ENCODE assay signal across 25 cellular contexts in genomic region chr5:2471152-2471879, GRCh38.
"Had no signal": no experiment of that assay in that cellular context is flagged by ENCODE, and none has a peak within 500 bp of the region (broad histone marks: within the 10 kb centered on the region; RNA-seq: fewer than 3 reads in every experiment).

No MANE protein-coding gene starts in this region.

- H3K9me3 Mint-ChIP-seq: natural killer cell, nephron had no signal

- DNase-seq: naive thymus-derived CD4-positive, alpha-beta T cell; natural killer cell; occipital lobe; pancreas; psoas muscle; right cardiac atrium; right lobe of liver; sigmoid colon; small intestine; stimulated activated CD4-positive, alpha-beta T cell treated with anti-CD3 and anti-CD28 coated beads, Interleukin-15, amount 100 ng/mL, for 24 hours; stimulated activated CD4-positive, alpha-beta T cell treated with anti-CD3 and anti-CD28 coated beads, Interleukin-2, amount 100 ng/mL, for 24 hours; stimulated activated CD4-positive, alpha-beta T cell treated with anti-CD3 and anti-CD28 coated beads, Interleukin-2, amount 100 ng/mL, for 48 hours; stimulated activated CD4-positive, alpha-beta T cell treated with anti-CD3 and anti-CD28 coated beads, Interleukin-4, amount 100 ng/mL, for 24 hours; stimulated activated naive B cell treated with anti-CD40 and anti-IgM and Interleukin-4, amounts not matched to agents 10 μg/mL and 1 μg/mL and 100 μg/mL, for 72 hours; stimulated activated naive CD4-positive, alpha-beta T cell treated with Interleukin-2 at 50 U/mL for 16 hours; stomach; thyroid gland; trophoblast cell; upper lobe of left lung; uterus had no signal

- H3K4me3 Mint-ChIP-seq: naive thymus-derived CD4-positive, alpha-beta T cell; natural killer cell; nephron; neural progenitor cell; stimulated activated effector memory CD8-positive, alpha-beta T cell treated with anti-CD3 and anti-CD28 coated beads, Interleukin-12 subunit alpha, Interleukin-12 subunit beta, amount 100 ng/mL, for 72 hours; stimulated activated naive B cell treated with anti-CD40 and anti-IgM and Interleukin-4, amounts not matched to agents 10 μg/mL and 1 μg/mL and 100 μg/mL, for 72 hours; stimulated activated naive CD8-positive, alpha-beta T cell treated with anti-CD3 and anti-CD28 coated beads, Interleukin-15, Interleukin-2, amounts not matched to agents 100 ng/mL and 50 ng/mL, for 24 hours had no signal

- H3K27ac Mint-ChIP-seq: naive thymus-derived CD4-positive, alpha-beta T cell; natural killer cell; nephron; neural progenitor cell; progenitor cell of endocrine pancreas; stimulated activated effector memory CD8-positive, alpha-beta T cell treated with anti-CD3 and anti-CD28 coated beads, Interleukin-12 subunit alpha, Interleukin-12 subunit beta, amount 100 ng/mL, for 72 hours; stimulated activated naive B cell treated with anti-CD40 and anti-IgM and Interleukin-4, amounts not matched to agents 10 μg/mL and 1 μg/mL and 100 μg/mL, for 72 hours; stimulated activated naive CD8-positive, alpha-beta T cell treated with anti-CD3 and anti-CD28 coated beads, Interleukin-15, Interleukin-2, amounts not matched to agents 100 ng/mL and 50 ng/mL, for 24 hours had no signal

- H3K36me3 Mint-ChIP-seq: naive thymus-derived CD4-positive, alpha-beta T cell; natural killer cell; stimulated activated effector memory CD8-positive, alpha-beta T cell treated with anti-CD3 and anti-CD28 coated beads, Interleukin-12 subunit alpha, Interleukin-12 subunit beta, amount 100 ng/mL, for 72 hours; stimulated activated naive B cell treated with anti-CD40 and anti-IgM and Interleukin-4, amounts not matched to agents 10 μg/mL and 1 μg/mL and 100 μg/mL, for 72 hours had no signal

- H3K27me3 Mint-ChIP-seq: stimulated activated naive B cell treated with anti-CD40 and anti-IgM and Interleukin-4, amounts not matched to agents 10 μg/mL and 1 μg/mL and 100 μg/mL, for 72 hours; stimulated activated naive CD8-positive, alpha-beta T cell treated with anti-CD3 and anti-CD28 coated beads, Interleukin-15, Interleukin-2, amounts not matched to agents 100 ng/mL and 50 ng/mL, for 24 hours had no signal

- ATAC-seq: naive thymus-derived CD4-positive, alpha-beta T cell; natural killer cell; pancreas; psoas muscle; right cardiac atrium; right lobe of liver; stimulated activated effector memory CD8-positive, alpha-beta T cell treated with anti-CD3 and anti-CD28 coated beads, Interleukin-12 subunit alpha, Interleukin-12 subunit beta, amount 100 ng/mL, for 72 hours; stimulated activated naive B cell treated with anti-CD40 and anti-IgM and Interleukin-4, amounts not matched to agents 10 μg/mL and 1 μg/mL and 100 μg/mL, for 72 hours had no signal

- H3K4me1 Mint-ChIP-seq: naive thymus-derived CD4-positive, alpha-beta T cell; natural killer cell; stimulated activated effector memory CD8-positive, alpha-beta T cell treated with anti-CD3 and anti-CD28 coated beads, Interleukin-12 subunit alpha, Interleukin-12 subunit beta, amount 100 ng/mL, for 72 hours; stimulated activated naive B cell treated with anti-CD40 and anti-IgM and Interleukin-4, amounts not matched to agents 10 μg/mL and 1 μg/mL and 100 μg/mL, for 72 hours had no signal
